In genomic region chr1:145762001-145762400, GRCh38 we compare ENCODE assay signal across 8 cellular contexts. TPM values are rescaled to one million over a fixed set of nuclear protein-coding genes. Genes with fewer than 3 reads are reported as not detected.
"Had no signal": no experiment of that assay in that cellular context is flagged by ENCODE, and none has a peak within 500 bp of the region (broad histone marks: within the 10 kb centered on the region; RNA-seq: fewer than 3 reads in every experiment).

No MANE protein-coding gene starts in this region.

RNA-seq across cellular contexts. Expression of gene CD160, which starts 42.7 kb away (rescaled TPM):
- total RNA-seq: OCI-LY7, PC-3, PC-9, Right ventricle myocardium inferior, Right ventricle myocardium superior, RPMI7951, SJCRH30 had no signal
- polyA plus RNA-seq: SK-N-SH had no signal

RNA-seq across cellular contexts. Expression of gene PDZK1, which starts 54.8 kb away (rescaled TPM):
- total RNA-seq: Right ventricle myocardium superior had no signal
